Comparison of ENCODE assay signal across 20 cellular contexts in genomic region chr5:143721960-143722359, GRCh38.
"Had no signal": no experiment of that assay in that cellular context is flagged by ENCODE, and none has a peak within 500 bp of the region (broad histone marks: within the 10 kb centered on the region; RNA-seq: fewer than 3 reads in every experiment).

No MANE protein-coding gene starts in this region.

- DNase-seq: activated CD4-positive, alpha-beta memory T cell treated with anti-CD3 and anti-CD28 coated beads, Interleukin-2, amount 10 ng/mL, durations not matched to agents 7 days and 5 days; activated CD4-positive, alpha-beta T cell treated with anti-CD3 and anti-CD28 coated beads, Interleukin-2, amount 10 ng/mL, durations not matched to agents 24 days and 14 days; activated CD8-positive, alpha-beta memory T cell treated with anti-CD3 and anti-CD28 coated beads, Interleukin-2, amount 50 U/mL, for 48 hours; activated gamma-delta T cell treated with Interleukin-2 at 50 U/mL for 16 hours; activated naive CD4-positive, alpha-beta T cell treated with anti-CD3 and anti-CD28 coated beads, Interleukin-2, amount 50 U/mL, for 16 hours; activated T-cell treated with anti-CD3 and anti-CD28 coated beads, Interleukin-2, amount 50 U/mL, for 24 hours; amniotic stem cell; caudate nucleus; cortex of kidney; effector memory CD8-positive, alpha-beta T cell; erythroblast; foreskin fibroblast; head of caudate nucleus; hippocampal formation; left cardiac atrium; mammary epithelial cell; small intestine; stimulated activated CD4-positive, alpha-beta T cell treated with anti-CD3 and anti-CD28 coated beads, Interleukin-4, amount 100 ng/mL, for 24 hours; uterus; WERI-Rb-1 had no signal
